Comparison of ENCODE assay signal across 13 cellular contexts in the genomic region with DNA sequence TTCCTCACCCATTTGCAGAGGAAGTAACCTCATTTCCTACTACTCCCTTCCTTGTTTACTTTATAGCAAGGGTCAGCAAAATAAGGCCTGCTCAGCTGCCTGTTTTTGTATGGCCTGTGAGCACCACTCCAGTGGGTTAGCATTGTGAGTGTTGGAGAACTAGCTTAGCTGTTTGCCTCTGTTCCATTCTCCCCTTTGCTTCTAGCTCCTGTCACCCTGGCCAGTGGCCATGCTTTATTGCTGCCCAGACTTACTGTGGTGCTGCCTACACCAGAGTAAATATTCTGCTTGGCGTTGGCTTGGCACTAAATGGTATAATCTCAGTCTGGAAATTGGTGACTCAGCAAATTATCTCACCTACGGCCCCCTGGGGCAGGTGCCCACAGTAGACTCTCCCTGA. TPM values are rescaled to one million over a fixed set of nuclear protein-coding genes. Genes with fewer than 3 reads are reported as not detected.
A peak's percentile ranks its signal among the peaks of the same experiment; 100 is the strongest.
DNase-seq lines count a peak whose midpoint lies in the region; ATAC-seq, FAIRE-seq and TF ChIP-seq lines count a peak whose summit lies in the region.
"Had no signal": no experiment of that assay in that cellular context is flagged by ENCODE, and none has a peak within 500 bp of the region (broad histone marks: within the 10 kb centered on the region; RNA-seq: fewer than 3 reads in every experiment).

No MANE protein-coding gene starts in this region.

- H3K9me3 Mint-ChIP-seq in WTC11, result peaks cover 21% of the 10 kb centered on the region
- H3K9me3 Mint-ChIP-seq in Calu3 (ENCODE audit: low read depth, unreplicated experiment), result peaks cover 4% of the 10 kb centered on the region
- H3K9me3 Mint-ChIP-seq: activated naive CD8-positive, alpha-beta T cell treated with anti-CD3 and anti-CD28 coated beads, Interleukin-2, amount 50 U/mL, for 24 hours had no signal

- H3K36me3 ChIP-seq in left ventricle myocardium inferior, result peaks cover 16% of the 10 kb centered on the region

- TF ChIP-seq CTCF in WTC11 (IDR thresholded peaks at IDR 0.05) (no peak), left ventricle myocardium inferior (IDR thresholded peaks at IDR 0.05; ENCODE audit: borderline replicate concordance) (no peak), Calu3 (IDR thresholded peaks at IDR 0.05; ENCODE audit: unreplicated experiment) (no peak)

- intact Hi-C loops in left ventricle myocardium inferior (cut with micrococcal nuclease) (no loop called here), Calu3 (cut with micrococcal nuclease; ENCODE audit: unreplicated experiment) (no loop called here)

- H3K4me3 Mint-ChIP-seq in WTC11 (no peak overlapping the region), Calu3 (ENCODE audit: low read depth, unreplicated experiment) (no peak overlapping the region)
- H3K4me3 Mint-ChIP-seq: activated naive CD8-positive, alpha-beta T cell treated with anti-CD3 and anti-CD28 coated beads, Interleukin-2, amount 50 U/mL, for 24 hours had no signal

- H3K27me3 Mint-ChIP-seq in WTC11 (ENCODE audit: low read depth) (no peaks in the 10 kb centered on the region), Calu3 (ENCODE audit: unreplicated experiment) (no peaks in the 10 kb centered on the region)
- H3K27me3 Mint-ChIP-seq: activated naive CD8-positive, alpha-beta T cell treated with anti-CD3 and anti-CD28 coated beads, Interleukin-2, amount 50 U/mL, for 24 hours had no signal

- DNase-seq in GM19239 (ENCODE audit: insufficient read length, low spot score) (no peak), WTC11 (ENCODE audit: low spot score) (no peak), left ventricle myocardium inferior (peak; percentile 27), pulmonary artery endothelial cell (ENCODE audit: low read depth, low spot score) (peak; percentile 32), Calu3 (no peak), AG08396 (ENCODE audit: low spot score) (no peak), cortex of kidney (lab: John Stamatoyannopoulos, UW) (no peak)
- DNase-seq in central memory CD4-positive, alpha-beta T cell, result no peak
- DNase-seq: activated naive CD8-positive, alpha-beta T cell treated with anti-CD3 and anti-CD28 coated beads, Interleukin-2, amount 50 U/mL, for 24 hours; COR-L47; effector CD4-positive, alpha-beta T cell; mesendoderm; NCI-H446 had no signal

- H3K4me3 ChIP-seq in left ventricle myocardium inferior, result no peak overlapping the region

- H3K27ac Mint-ChIP-seq in WTC11 (0 out of 2 replicates have a peak overlapping the region, but pooled peaks have one; percentile 41), Calu3 (ENCODE audit: unreplicated experiment) (no peak overlapping the region)
- H3K27ac Mint-ChIP-seq: activated naive CD8-positive, alpha-beta T cell treated with anti-CD3 and anti-CD28 coated beads, Interleukin-2, amount 50 U/mL, for 24 hours had no signal

- CTCF ChIA-PET in WTC11 (lab: Charles Lee) (interaction anchor here (1.7 kb wide), 1 partner anchor 20 kb away, joined by 3 read pairs; no protein-coding TSS in a partner anchor), Calu3 (lab: Charles Lee) (no interaction called here)

- H3K9me3 ChIP-seq in left ventricle myocardium inferior (replicated peaks), result peaks cover 4% of the 10 kb centered on the region

- H3K4me1 ChIP-seq in left ventricle myocardium inferior, result peaks cover 90% of the 10 kb centered on the region

- peak; percentile 23 for FAIRE-seq in GM19239 (lab: Jason Lieb, UNC)

- no peaks in the 10 kb centered on the region for H3K27me3 ChIP-seq in left ventricle myocardium inferior (ENCODE audit: low read depth)

- H3K36me3 Mint-ChIP-seq in WTC11, result peaks cover 23% of the 10 kb centered on the region
- H3K36me3 Mint-ChIP-seq in Calu3 (ENCODE audit: insufficient read depth, unreplicated experiment), result peaks cover 21% of the 10 kb centered on the region

- peak overlapping the region; percentile 66 for H3K27ac ChIP-seq in left ventricle myocardium inferior (replicated peaks)

- BruUV-seq in Calu3 (replicated peaks; lab: Mats Ljungman, UMichigan), result no TSS peak

- no peak; the same call in 1 of the 2 replicates for ATAC-seq in WTC11
- ATAC-seq: activated naive CD8-positive, alpha-beta T cell treated with anti-CD3 and anti-CD28 coated beads, Interleukin-2, amount 50 U/mL, for 24 hours had no signal

- H3K4me1 Mint-ChIP-seq in WTC11, result peaks cover 48% of the 10 kb centered on the region
- H3K4me1 Mint-ChIP-seq in Calu3 (ENCODE audit: low read depth, unreplicated experiment), result peaks cover 41% of the 10 kb centered on the region

- POLR2A ChIA-PET in WTC11 (lab: Charles Lee), result no interaction called here

TF ChIP-seq in WTC11, 78 proteins besides CTCF, POLR2A, EP300 and RAD21:
- TF ChIP-seq, protein P1, sequence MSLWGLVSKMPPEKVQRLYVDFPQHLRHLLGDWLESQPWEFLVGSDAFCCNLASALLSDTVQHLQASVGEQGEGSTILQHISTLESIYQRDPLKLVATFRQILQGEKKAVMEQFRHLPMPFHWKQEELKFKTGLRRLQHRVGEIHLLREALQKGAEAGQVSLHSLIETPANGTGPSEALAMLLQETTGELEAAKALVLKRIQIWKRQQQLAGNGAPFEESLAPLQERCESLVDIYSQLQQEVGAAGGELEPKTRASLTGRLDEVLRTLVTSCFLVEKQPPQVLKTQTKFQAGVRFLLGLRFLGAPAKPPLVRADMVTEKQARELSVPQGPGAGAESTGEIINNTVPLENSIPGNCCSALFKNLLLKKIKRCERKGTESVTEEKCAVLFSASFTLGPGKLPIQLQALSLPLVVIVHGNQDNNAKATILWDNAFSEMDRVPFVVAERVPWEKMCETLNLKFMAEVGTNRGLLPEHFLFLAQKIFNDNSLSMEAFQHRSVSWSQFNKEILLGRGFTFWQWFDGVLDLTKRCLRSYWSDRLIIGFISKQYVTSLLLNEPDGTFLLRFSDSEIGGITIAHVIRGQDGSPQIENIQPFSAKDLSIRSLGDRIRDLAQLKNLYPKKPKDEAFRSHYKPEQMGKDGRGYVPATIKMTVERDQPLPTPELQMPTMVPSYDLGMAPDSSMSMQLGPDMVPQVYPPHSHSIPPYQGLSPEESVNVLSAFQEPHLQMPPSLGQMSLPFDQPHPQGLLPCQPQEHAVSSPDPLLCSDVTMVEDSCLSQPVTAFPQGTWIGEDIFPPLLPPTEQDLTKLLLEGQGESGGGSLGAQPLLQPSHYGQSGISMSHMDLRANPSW (CRISPR knock-in tag; conservative IDR thresholded peaks at IDR 0.05; ENCODE audit: low read depth), result no peak
- no peak for TF ChIP-seq GABPB1 (CRISPR knock-in tag; IDR thresholded peaks at IDR 0.05)
- TF ChIP-seq RELA (CRISPR knock-in tag; IDR thresholded peaks at IDR 0.05; ENCODE audit: borderline replicate concordance), result no peak
- TF ChIP-seq, protein P2, sequence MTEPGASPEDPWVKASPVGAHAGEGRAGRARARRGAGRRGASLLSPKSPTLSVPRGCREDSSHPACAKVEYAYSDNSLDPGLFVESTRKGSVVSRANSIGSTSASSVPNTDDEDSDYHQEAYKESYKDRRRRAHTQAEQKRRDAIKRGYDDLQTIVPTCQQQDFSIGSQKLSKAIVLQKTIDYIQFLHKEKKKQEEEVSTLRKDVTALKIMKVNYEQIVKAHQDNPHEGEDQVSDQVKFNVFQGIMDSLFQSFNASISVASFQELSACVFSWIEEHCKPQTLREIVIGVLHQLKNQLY (CRISPR knock-in tag; IDR thresholded peaks at IDR 0.05), result no peak
- TF ChIP-seq EMX1 (CRISPR knock-in tag; IDR thresholded peaks at IDR 0.05), result no peak

RNA-seq across cellular contexts. Expression of a gene that starts 8.8 kb away (rescaled TPM):
- total RNA-seq in WTC11 (2021), result 142 to 173 TPM (median 145 TPM) in 3 replicates
- 129 TPM for total RNA-seq in left ventricle myocardium inferior
- 136 and 170 TPM in 2 replicates for total RNA-seq in pulmonary artery endothelial cell
- total RNA-seq in Calu3 (2022), result 172 and 213 TPM in 2 replicates

Comparison
In these comparisons a context has a peak if more than half of its experiments do, and no peak if none do; other contexts are left out.
1. DNase-seq: peak in left ventricle myocardium inferior (single experiment) and pulmonary artery endothelial cell (single experiment); none in GM19239 (single experiment), WTC11 (single experiment), Calu3 (single experiment), AG08396 (single experiment), cortex of kidney (single experiment) and central memory CD4-positive, alpha-beta T cell (single experiment).